In the genomic region with DNA sequence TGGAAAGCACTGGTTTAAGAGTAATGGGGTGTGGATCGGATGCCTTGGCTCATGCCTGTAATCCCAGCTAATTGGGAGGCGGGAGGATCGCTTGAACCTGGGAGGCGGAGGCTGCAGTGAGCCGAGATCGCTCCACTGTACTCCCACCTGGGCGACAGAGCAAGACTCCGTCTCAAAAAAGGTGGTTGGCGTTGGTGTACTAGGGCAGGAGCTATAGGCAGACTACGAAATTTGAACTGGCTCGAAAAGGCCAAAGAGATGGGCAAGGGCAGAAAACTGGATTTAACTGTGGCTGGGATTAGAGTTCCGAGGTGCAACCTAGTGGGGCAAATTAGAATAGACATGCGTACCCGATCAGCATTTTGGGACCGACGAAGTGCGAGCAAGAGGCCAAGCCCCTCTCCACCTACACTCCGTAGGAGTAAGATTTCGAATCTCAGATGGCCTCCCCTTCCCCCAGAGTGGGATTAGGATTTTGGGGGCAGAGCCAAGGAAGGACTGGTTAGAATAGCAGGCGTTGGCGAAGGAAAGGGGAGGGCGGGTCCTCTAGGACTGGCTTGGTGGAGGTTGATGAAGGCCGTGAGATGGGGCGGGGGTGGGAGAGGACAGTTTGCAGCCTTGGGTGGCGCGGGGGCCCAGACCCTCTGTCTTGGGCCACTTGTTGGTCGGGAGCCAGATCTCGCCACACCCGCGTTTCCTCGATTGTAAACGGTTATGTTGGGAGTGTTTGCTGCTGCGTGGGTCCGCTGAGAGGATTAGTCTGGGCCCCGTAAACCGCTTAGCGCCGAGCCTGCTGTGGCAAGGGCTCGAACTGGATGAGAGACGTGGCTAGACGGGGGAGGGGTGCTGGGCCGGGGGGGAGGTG, we compare ENCODE assay signal across 9 cellular contexts. TPM values are rescaled to one million over a fixed set of nuclear protein-coding genes. Genes with fewer than 3 reads are reported as not detected.
DNase-seq lines count a peak whose midpoint lies in the region; ATAC-seq and TF ChIP-seq lines count a peak whose summit lies in the region.
"Had no signal": no experiment of that assay in that cellular context is flagged by ENCODE, and none has a peak within 500 bp of the region (broad histone marks: within the 10 kb centered on the region; RNA-seq: fewer than 3 reads in every experiment).

No MANE protein-coding gene starts in this region.

- H3K36me3 Mint-ChIP-seq in T-cell, result peaks cover 12% of the 10 kb centered on the region
- peaks cover 5% of the 10 kb centered on the region for H3K36me3 Mint-ChIP-seq in neural crest cell (ENCODE audit: low read depth)

- H3K27ac ChIP-seq in esophagus (ENCODE audit: low read depth in 2 of 2, low read length in 1 of 2), result peak overlapping the region; percentile 96 to 100

- POLR2A ChIA-PET in T-cell (lab: Charles Lee), result interaction anchor here in 1 of 2 donors (0.5 kb wide), 1 partner anchor 38 kb away, joined by 3 read pairs; no protein-coding TSS in a partner anchor

- H3K9me3 Mint-ChIP-seq in T-cell (no peaks in the 10 kb centered on the region), neural crest cell (no peaks in the 10 kb centered on the region)

- H3K4me1 Mint-ChIP-seq in T-cell (peaks cover 18 to 19% (median 18%) of the 10 kb centered on the region in 3 donors), neural crest cell (peaks cover 35% of the 10 kb centered on the region)

- H3K27ac Mint-ChIP-seq in T-cell (peak overlapping the region; percentile 89), neural crest cell (ENCODE audit: unreplicated experiment) (peak overlapping the region; percentile 92)

- CTCF ChIA-PET in T-cell (lab: Charles Lee), result interaction anchor here (0.5 to 1.0 kb wide), 3 partner anchors 16 to 156 kb away, joined by 3 to 5 read pairs (median 3); a partner anchor contains a TSS

- H3K27me3 ChIP-seq in esophagus (ENCODE audit: control insufficient read depth in 1 of 2, insufficient read depth in 2 of 2, low read length in 2 of 2), result no peaks in the 10 kb centered on the region

- TF ChIP-seq CTCF in neural crest cell (conservative IDR thresholded peaks at IDR 0.05), result no peak

- H3K27me3 Mint-ChIP-seq in T-cell, result no peaks in the 10 kb centered on the region
- H3K27me3 Mint-ChIP-seq in neural crest cell (ENCODE audit: low read depth), result peaks cover 14% of the 10 kb centered on the region

- no peaks in the 10 kb centered on the region for H3K9me3 ChIP-seq in esophagus (ENCODE audit: control insufficient read depth in 2 of 2, insufficient read depth in 1 of 2, low read depth in 1 of 2, low read length in 1 of 2)

- H3K4me3 ChIP-seq in esophagus (ENCODE audit: low read depth in 1 of 2, low read length in 2 of 2), result peak overlapping the region; percentile 59 to 65

- peak; percentile 56 for DNase-seq in stimulated activated CD4-positive, alpha-beta T cell treated with anti-CD3 and anti-CD28 coated beads, Interleukin-12 subunit alpha, Interleukin-12 subunit beta, amount 100 ng/mL, for 4 hours
- DNase-seq in stimulated activated CD4-positive, alpha-beta T cell treated with anti-CD3 and anti-CD28 coated beads, Interleukin-2, amount 100 ng/mL, for 48 hours, result no peak
- DNase-seq in T-cell (peak in 10 of 34 experiments; percentile 9 to 35 (median 26)), neural crest cell (ENCODE audit: low read depth, low spot score) (no peak), KBM-7 (no peak)

- H3K4me1 ChIP-seq in esophagus (ENCODE audit: control insufficient read depth in 2 of 2, insufficient read depth in 2 of 2, low read length in 1 of 2), result peaks cover 4 to 7% of the 10 kb centered on the region in 2 donors

- peaks cover 2 to 19% of the 10 kb centered on the region in 2 donors for H3K36me3 ChIP-seq in esophagus (ENCODE audit: control insufficient read depth in 2 of 2, insufficient read depth in 2 of 2, low read length in 1 of 2)

- H3K4me3 Mint-ChIP-seq in T-cell, result peak overlapping the region; percentile 77 to 96 (median 95)
- H3K4me3 Mint-ChIP-seq in neural crest cell, result peak overlapping the region; percentile 93

- in situ Hi-C loops in KBM-7 (cut with MboI; ENCODE audit: low pct_unique_long_range_greater_than_20kb, low sequenced_read_pairs), result no loop called here

- ATAC-seq in T-cell (replicated peaks in 1 of 4) (no peak), HG03108 (IDR thresholded peaks at IDR 0.05; ENCODE audit: unreplicated experiment) (no peak), HG02798 (IDR thresholded peaks at IDR 0.05; ENCODE audit: poor library complexity, unreplicated experiment) (no peak)

- WGBS in esophagus, 2 donors, result 26 to 33% methylated on average over 35 to 42 of the region's 42 CpGs

RNA-seq across cellular contexts. Expression of a gene that starts 2.0 kb away (rescaled TPM):
- total RNA-seq in T-cell, result 10 to 100 TPM; 11.3 to 19.2 (median 15.6) TPM
- polyA plus RNA-seq in esophagus, result 1 to 10 TPM; 5.6 to 7.4 TPM
- 10.2 and 10.6 TPM in 2 replicates for total RNA-seq in neural crest cell

RNA-seq across cellular contexts. Expression of a gene that starts 16.4 kb away (rescaled TPM):
- total RNA-seq in T-cell (10 to 100 TPM; 40.4 to 57.2 (median 49.7) TPM), neural crest cell (24.6 and 26.1 TPM in 2 replicates)
- 10 to 100 TPM; 12.9 to 22.2 TPM for polyA plus RNA-seq in esophagus

RNA-seq across cellular contexts. Expression of a gene that starts 37.0 kb away (rescaled TPM):
- total RNA-seq in T-cell (1 to 10 TPM; 1.8 to 2.4 (median 2.2) TPM), neural crest cell (0.44 TPM in 1 of 2 replicates, not detected in the other)
- under 1 TPM; 0.71 to 0.96 TPM for polyA plus RNA-seq in esophagus
- total RNA-seq: pulmonary artery endothelial cell had no signal

RNA-seq across cellular contexts. Expression of a gene that starts 41.7 kb away (rescaled TPM):
- total RNA-seq in T-cell, result 10 to 100 TPM; 20.0 to 48.6 (median 39.2) TPM
- 1 to 10 TPM; 1.4 to 1.8 TPM for polyA plus RNA-seq in esophagus
- 6.1 and 6.3 TPM in 2 replicates for total RNA-seq in neural crest cell

RNA-seq across cellular contexts. Expression of a gene that starts 59.3 kb away (rescaled TPM):
- total RNA-seq in T-cell, result 1 to 10 TPM in 2 of 5 donors, under 1 TPM in 3; 0.40 to 1.5 (median 0.79) TPM
- polyA plus RNA-seq in esophagus, result under 1 TPM; 0.12 to 0.29 TPM
- not detected in 2 replicates for total RNA-seq in neural crest cell
